In genomic region chr2:215828528-215829184, GRCh38 we compare ENCODE assay signal across 1 cellular context.
TF ChIP-seq lines count a peak whose summit lies in the region.

No MANE protein-coding gene starts in this region.

TF ChIP-seq in HepG2, 621 proteins besides CTCF, POLR2A, EP300 and RAD21 (continued from another document):
- TF ChIP-seq BATF2 (CRISPR knock-in tag; IDR thresholded peaks at IDR 0.05) (no peak), PITX1 (CRISPR knock-in tag; IDR thresholded peaks at IDR 0.05) (peak; percentile 57; the same call in 1 of the 2 replicates), ARNT (IDR thresholded peaks at IDR 0.05) (no peak), TBP (CRISPR knock-in tag; IDR thresholded peaks at IDR 0.05) (no peak), FOXK1 (CRISPR knock-in tag; IDR thresholded peaks at IDR 0.05; ENCODE audit: borderline replicate concordance, low read depth) (peak; percentile 52; the same call in 1 of the 2 replicates), ZMAT3 (CRISPR knock-in tag; conservative IDR thresholded peaks at IDR 0.05) (no peak), GMEB2 (CRISPR knock-in tag; IDR thresholded peaks at IDR 0.05; ENCODE audit: low read depth) (no peak), PHF21A (CRISPR knock-in tag; IDR thresholded peaks at IDR 0.05) (no peak), NR2C2 (CRISPR knock-in tag; IDR thresholded peaks at IDR 0.05; ENCODE audit: borderline replicate concordance) (no peak), ZNF792 (CRISPR knock-in tag; IDR thresholded peaks at IDR 0.05) (0 out of 2 replicates have a peak, but pooled peaks have one; percentile 40), PPARG (CRISPR knock-in tag; conservative IDR thresholded peaks at IDR 0.05) (peak; percentile 47; the same call in 1 of the 2 replicates), KLF16 (CRISPR knock-in tag; IDR thresholded peaks at IDR 0.05) (0 out of 4 replicates have a peak, but pooled peaks of 1 of the 2 experiments have one; percentile 40), ZNF609 (CRISPR knock-in tag; IDR thresholded peaks at IDR 0.05; ENCODE audit: borderline replicate concordance) (no peak; the same call in 1 of the 2 replicates), ZBTB4 (CRISPR knock-in tag; IDR thresholded peaks at IDR 0.05; ENCODE audit: borderline replicate concordance) (no peak), ZNF235 (CRISPR knock-in tag; IDR thresholded peaks at IDR 0.05; ENCODE audit: borderline replicate concordance) (no peak), PATZ1 (CRISPR knock-in tag; IDR thresholded peaks at IDR 0.05) (no peak), ZNF3 (CRISPR knock-in tag; IDR thresholded peaks at IDR 0.05) (no peak), CREB1 (IDR thresholded peaks at IDR 0.05) (no peak), CREB1 (CRISPR knock-in tag; IDR thresholded peaks at IDR 0.05) (no peak), FOXJ3 (CRISPR knock-in tag; IDR thresholded peaks at IDR 0.05; ENCODE audit: borderline replicate concordance) (peak; percentile 20; the same call in 1 of the 2 replicates), ETV5 (CRISPR knock-in tag; IDR thresholded peaks at IDR 0.05; ENCODE audit: borderline replicate concordance) (peak; percentile 32; the same call in 1 of the 2 replicates), RXRA (CRISPR knock-in tag; IDR thresholded peaks at IDR 0.05) (peak; percentile 43; the same call in 1 of the 2 replicates), ZSCAN29 (CRISPR knock-in tag; conservative IDR thresholded peaks at IDR 0.05) (no peak), SYNCRIP (IDR thresholded peaks at IDR 0.05; ENCODE audit: insufficient read depth, low read depth, low read length) (no peak), CENPBD1 (CRISPR knock-in tag; IDR thresholded peaks at IDR 0.05; ENCODE audit: borderline replicate concordance, low read depth) (no peak), FLYWCH1 (CRISPR knock-in tag; IDR thresholded peaks at IDR 0.05) (no peak), RXRB (CRISPR knock-in tag; IDR thresholded peaks at IDR 0.05; ENCODE audit: borderline replicate concordance) (peak; percentile 71; the same call in 1 of the 2 replicates), ZNF350 (CRISPR knock-in tag; IDR thresholded peaks at IDR 0.05; ENCODE audit: borderline replicate concordance, low read depth) (no peak), ISL2 (CRISPR knock-in tag; IDR thresholded peaks at IDR 0.05) (0 out of 2 replicates have a peak, but pooled peaks have one; percentile 22), ZNF746 (CRISPR knock-in tag; IDR thresholded peaks at IDR 0.05) (no peak), PHF5A (CRISPR knock-in tag; IDR thresholded peaks at IDR 0.05; ENCODE audit: low read depth, unreplicated experiment) (no peak), ZFP1 (CRISPR knock-in tag; IDR thresholded peaks at IDR 0.05) (no peak), WIZ (CRISPR knock-in tag; IDR thresholded peaks at IDR 0.05) (no peak), DR1 (CRISPR knock-in tag; IDR thresholded peaks at IDR 0.05) (no peak), REPIN1 (CRISPR knock-in tag; IDR thresholded peaks at IDR 0.05; ENCODE audit: borderline replicate concordance, low read depth) (peak; percentile 43; the same call in 1 of the 2 replicates)
